1 cellular context compared by ENCODE assay signal in the genomic region with DNA sequence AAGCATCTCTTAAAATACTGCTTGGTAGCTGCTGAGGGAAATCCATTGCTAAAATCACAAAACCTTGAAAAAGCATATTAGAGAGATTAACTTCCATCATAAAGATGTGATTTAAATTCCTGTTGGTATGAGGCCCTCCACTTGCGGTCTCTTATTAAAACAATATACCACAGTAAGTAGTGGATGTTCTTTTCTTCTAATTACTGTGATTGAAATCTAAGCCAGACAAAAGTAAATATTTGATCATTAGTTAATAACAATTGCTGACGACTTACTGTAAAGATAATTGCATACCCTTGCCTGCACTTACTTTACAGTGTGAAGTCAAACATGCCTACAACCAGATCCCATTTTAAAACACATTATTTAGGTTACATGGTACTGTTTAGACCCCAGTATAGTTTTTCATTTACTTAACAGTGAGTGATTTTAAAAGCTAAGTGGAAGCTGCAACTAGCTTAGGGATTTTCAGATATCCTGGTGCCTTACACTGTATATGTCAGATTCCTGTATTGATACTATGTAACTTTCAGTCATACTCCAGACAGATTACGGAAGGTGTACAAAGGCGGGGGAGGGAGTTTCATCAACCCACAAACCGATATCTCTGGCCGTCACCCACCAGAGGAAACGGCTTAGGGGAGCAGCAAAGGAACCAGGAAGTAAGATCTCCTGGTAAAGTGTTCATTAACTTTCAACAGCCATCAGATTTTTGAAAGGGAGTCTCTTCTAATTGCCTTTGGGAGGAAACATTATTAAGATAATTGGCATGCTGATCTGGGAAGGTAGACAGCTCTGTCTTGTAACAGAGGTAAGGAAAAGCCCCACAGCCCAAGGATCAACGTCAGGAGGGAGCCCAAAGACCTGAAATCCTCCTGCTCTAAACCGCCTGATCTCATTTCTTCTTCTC.
TF ChIP-seq lines count a peak whose summit lies in the region.

No MANE protein-coding gene starts in this region.

TF ChIP-seq in liver, 16 proteins besides CTCF, POLR2A, EP300 and RAD21 (continued from another document):
- no peak for TF ChIP-seq TAF1 (conservative IDR thresholded peaks at IDR 0.05)
- no peak for TF ChIP-seq GABPA (IDR thresholded peaks at IDR 0.05 in 1 of 2, conservative IDR thresholded peaks at IDR 0.05 in 1 of 2)
- TF ChIP-seq SP1 (IDR thresholded peaks at IDR 0.05) = no peak
- no peak for TF ChIP-seq FOXA1 (IDR thresholded peaks at IDR 0.05)
- no peak for TF ChIP-seq RXRA (IDR thresholded peaks at IDR 0.05)
TF ChIP-seq in liver: peak in this region for 0.
